ENCODE assay signal across 1 cellular context in the genomic region with DNA sequence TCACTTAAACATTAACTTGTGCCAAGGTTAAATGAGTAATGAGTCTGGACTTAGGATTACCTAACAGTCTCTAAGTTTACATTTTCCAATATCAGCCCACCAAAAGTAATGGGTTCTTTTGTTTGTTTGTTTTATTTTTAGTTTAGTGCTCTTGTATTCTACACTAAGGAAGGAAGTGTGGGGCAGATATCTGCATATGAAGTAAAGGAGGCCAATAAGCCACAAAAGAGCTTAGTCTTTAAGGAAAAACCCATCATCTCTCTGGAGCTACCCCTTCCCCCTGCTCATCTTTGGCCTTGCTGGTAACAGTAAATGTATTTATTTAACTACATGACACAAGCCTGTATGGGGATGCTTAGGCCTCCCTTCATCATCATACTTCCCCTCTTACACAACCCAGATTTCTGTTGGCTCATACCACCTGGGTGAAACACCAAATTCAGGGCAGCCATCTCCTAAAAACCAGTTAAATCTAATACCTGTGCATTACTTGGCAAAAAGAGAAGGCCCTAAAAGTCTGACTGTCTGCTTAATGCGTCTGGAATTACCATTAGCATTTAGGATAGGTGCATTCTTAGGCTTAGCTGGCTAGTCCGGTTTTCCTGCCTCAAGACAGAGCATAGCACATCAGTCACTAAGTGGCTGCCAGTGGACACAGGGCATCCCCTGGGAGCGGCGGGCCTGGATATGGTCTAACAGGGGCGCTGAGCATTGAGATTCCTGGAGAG.
TF ChIP-seq lines count a peak whose summit lies in the region.

No MANE protein-coding gene starts in this region.

TF ChIP-seq in H1, 55 proteins besides CTCF, POLR2A, EP300 and RAD21:
- TF ChIP-seq SP2 (IDR thresholded peaks at IDR 0.05; ENCODE audit: low read length): no peak
- TF ChIP-seq TAF7 (optimal IDR thresholded peaks at IDR 0.05; ENCODE audit: borderline replicate concordance, low read depth, low read length): no peak
- TF ChIP-seq, protein P1, sequence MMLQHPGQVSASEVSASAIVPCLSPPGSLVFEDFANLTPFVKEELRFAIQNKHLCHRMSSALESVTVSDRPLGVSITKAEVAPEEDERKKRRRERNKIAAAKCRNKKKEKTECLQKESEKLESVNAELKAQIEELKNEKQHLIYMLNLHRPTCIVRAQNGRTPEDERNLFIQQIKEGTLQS (IDR thresholded peaks at IDR 0.05; ENCODE audit: insufficient read depth, low read depth, low read length): no peak
- TF ChIP-seq CEBPB (IDR thresholded peaks at IDR 0.05; ENCODE audit: low read depth, low read length): no peak
- no peak for TF ChIP-seq GTF2F1 (IDR thresholded peaks at IDR 0.05; ENCODE audit: borderline replicate concordance, low read depth, low read length)
- TF ChIP-seq TCF12 (IDR thresholded peaks at IDR 0.05; ENCODE audit: low read depth, low read length): no peak
- TF ChIP-seq BRCA1 (IDR thresholded peaks at IDR 0.05; ENCODE audit: low read depth, low read length): no peak
- no peak for TF ChIP-seq ASH2L (IDR thresholded peaks at IDR 0.05; ENCODE audit: low read length)
- no peak for TF ChIP-seq TBP (IDR thresholded peaks at IDR 0.05; ENCODE audit: low read depth, low read length)
- TF ChIP-seq KDM5A (IDR thresholded peaks at IDR 0.05; ENCODE audit: low read length): no peak
- TF ChIP-seq NANOG (IDR thresholded peaks at IDR 0.05; ENCODE audit: insufficient read depth, low read depth, low read length, poor library complexity, severe bottlenecking): no peak
- no peak for TF ChIP-seq CHD2 (IDR thresholded peaks at IDR 0.05; ENCODE audit: low read length)
